ENCODE assay signal across 10 cellular contexts in genomic region chr1:41492341-41492848, GRCh38. TPM values are rescaled to one million over a fixed set of nuclear protein-coding genes. Genes with fewer than 3 reads are reported as not detected.
A peak's percentile ranks its signal among the peaks of the same experiment; 100 is the strongest.
DNase-seq lines count a peak whose midpoint lies in the region; ATAC-seq, FAIRE-seq and TF ChIP-seq lines count a peak whose summit lies in the region.
"Had no signal": no experiment of that assay in that cellular context is flagged by ENCODE, and none has a peak within 500 bp of the region (broad histone marks: within the 10 kb centered on the region; RNA-seq: fewer than 3 reads in every experiment).

No MANE protein-coding gene starts in this region.

- H3K9me3 ChIP-seq in astrocyte (ENCODE audit: insufficient read depth, low read depth, low read length) (no peaks in the 10 kb centered on the region), osteoblast (ENCODE audit: low read depth, low read length) (no peaks in the 10 kb centered on the region)
- H3K9me3 ChIP-seq: BLaER1 had no signal

- H3K4me1 Mint-ChIP-seq in astrocyte (ENCODE audit: low read depth, unreplicated experiment), result peaks cover 19% of the 10 kb centered on the region

- H3K9me3 Mint-ChIP-seq in astrocyte (ENCODE audit: unreplicated experiment), result no peaks in the 10 kb centered on the region
- H3K9me3 Mint-ChIP-seq: T-helper 1 cell treated with Interleukin-12 subunit alpha and Interleukin-12 subunit beta and Interleukin-4 antibody, amounts not matched to agents 30 μg/mL and 1 μg/mL, for 36 hours had no signal

- H3K4me3 ChIP-seq in astrocyte (ENCODE audit: insufficient read depth, low read depth, low read length), result no peak overlapping the region
- H3K4me3 ChIP-seq in osteoblast (ENCODE audit: insufficient read depth, low read length), result no peak overlapping the region
- H3K4me3 ChIP-seq: BLaER1 had no signal

- H2AFZ ChIP-seq in astrocyte (ENCODE audit: low read depth, low read length), result no peak overlapping the region
- H2AFZ ChIP-seq in osteoblast (ENCODE audit: low read length), result no peak overlapping the region

- H3K4me2 ChIP-seq in astrocyte (ENCODE audit: low read length), result peak overlapping the region; percentile 3
- H3K4me2 ChIP-seq in osteoblast (ENCODE audit: insufficient read depth, low read length), result no peak overlapping the region
- H3K4me2 ChIP-seq: BLaER1 had no signal

- TF ChIP-seq CTCF in astrocyte (IDR thresholded peaks at IDR 0.05; ENCODE audit: insufficient read depth, low read depth, low read length) (peak; percentile 30), osteoblast (IDR thresholded peaks at IDR 0.05; ENCODE audit: extremely low read depth, low read depth, low read length) (peak; percentile 64)

- H3K4me3 Mint-ChIP-seq in astrocyte (ENCODE audit: unreplicated experiment), result no peak overlapping the region
- H3K4me3 Mint-ChIP-seq: T-helper 1 cell treated with Interleukin-12 subunit alpha and Interleukin-12 subunit beta and Interleukin-4 antibody, amounts not matched to agents 30 μg/mL and 1 μg/mL, for 36 hours had no signal

- H3K36me3 ChIP-seq in astrocyte (ENCODE audit: insufficient read depth, low read length) (no peaks in the 10 kb centered on the region), osteoblast (ENCODE audit: insufficient read depth, low read length) (no peaks in the 10 kb centered on the region)
- H3K36me3 ChIP-seq: BLaER1 had no signal

- no peaks in the 10 kb centered on the region for H3K36me3 Mint-ChIP-seq in astrocyte (ENCODE audit: low read depth, unreplicated experiment)

- H4K20me1 ChIP-seq in astrocyte (ENCODE audit: insufficient read depth, low read length) (no peaks in the 10 kb centered on the region), osteoblast (ENCODE audit: insufficient read depth, low read length) (peaks cover 3% of the 10 kb centered on the region)
- H4K20me1 ChIP-seq: BLaER1 had no signal

- FAIRE-seq in astrocyte (lab: Jason Lieb, UNC), result no peak

- no peak overlapping the region for H3K27ac Mint-ChIP-seq in astrocyte (ENCODE audit: unreplicated experiment)
- H3K27ac Mint-ChIP-seq: T-helper 1 cell treated with Interleukin-12 subunit alpha and Interleukin-12 subunit beta and Interleukin-4 antibody, amounts not matched to agents 30 μg/mL and 1 μg/mL, for 36 hours had no signal

- ATAC-seq in GM21529 (IDR thresholded peaks at IDR 0.05; ENCODE audit: unreplicated experiment), result no peak

- H3K27ac ChIP-seq in astrocyte (ENCODE audit: low read depth, low read length) (peak overlapping the region; percentile 41), osteoblast (ENCODE audit: low read depth, low read length) (no peak overlapping the region)
- H3K27ac ChIP-seq: BLaER1 had no signal

- peaks cover 37% of the 10 kb centered on the region for H3K4me1 ChIP-seq in astrocyte (ENCODE audit: insufficient read depth, low read length)
- H3K4me1 ChIP-seq in osteoblast (ENCODE audit: insufficient read depth, low read length), result peaks cover 17% of the 10 kb centered on the region

- H3K27me3 ChIP-seq in astrocyte (ENCODE audit: insufficient read depth, low read length) (no peaks in the 10 kb centered on the region), osteoblast (ENCODE audit: insufficient read depth, low read length) (no peaks in the 10 kb centered on the region)

- no peaks in the 10 kb centered on the region for H3K79me2 ChIP-seq in astrocyte (ENCODE audit: insufficient read depth, low read length)
- H3K79me2 ChIP-seq in osteoblast (ENCODE audit: insufficient read depth, low read length), result no peaks in the 10 kb centered on the region

- DNase-seq in NCI-H2029 (lab: John Stamatoyannopoulos, UW) (peak; percentile 77), NCI-H2029 treated with DMSO at 0.1 percent for 48 hours (lab: John Stamatoyannopoulos, UW) (no peak), NAMALWA (ENCODE audit: low spot score) (peak; percentile 74), astrocyte (ENCODE audit: low read depth) (no peak), osteoblast (ENCODE audit: insufficient read length, low spot score, missing footprints) (no peak), NCI-H1417 (lab: John Stamatoyannopoulos, UW) (no peak), AG08396 (ENCODE audit: low spot score) (no peak)

- no peaks in the 10 kb centered on the region for H3K27me3 Mint-ChIP-seq in astrocyte (ENCODE audit: low read depth, unreplicated experiment)

- no peak overlapping the region for H3K9ac ChIP-seq in astrocyte (ENCODE audit: low read length)
- H3K9ac ChIP-seq: BLaER1 had no signal

RNA-seq across cellular contexts. Expression of gene EDN2, which starts 7.9 kb away (rescaled TPM):
- total RNA-seq in astrocyte, result 0.45 TPM in 1 of 2 replicates, not detected in the other
- total RNA-seq in osteoblast, result not detected in 2 replicates

Comparison
In these comparisons a context has a peak if more than half of its experiments do, and no peak if none do; other contexts are left out.
1. DNase-seq: peak in NCI-H2029 (single experiment) and NAMALWA (single experiment); none in NCI-H2029 treated with DMSO at 0.1 percent for 48 hours (single experiment), astrocyte (single experiment), osteoblast (single experiment), NCI-H1417 (0 of 3) and AG08396 (single experiment).